Comparison of ENCODE assay signal across 25 cellular contexts in the genomic region with DNA sequence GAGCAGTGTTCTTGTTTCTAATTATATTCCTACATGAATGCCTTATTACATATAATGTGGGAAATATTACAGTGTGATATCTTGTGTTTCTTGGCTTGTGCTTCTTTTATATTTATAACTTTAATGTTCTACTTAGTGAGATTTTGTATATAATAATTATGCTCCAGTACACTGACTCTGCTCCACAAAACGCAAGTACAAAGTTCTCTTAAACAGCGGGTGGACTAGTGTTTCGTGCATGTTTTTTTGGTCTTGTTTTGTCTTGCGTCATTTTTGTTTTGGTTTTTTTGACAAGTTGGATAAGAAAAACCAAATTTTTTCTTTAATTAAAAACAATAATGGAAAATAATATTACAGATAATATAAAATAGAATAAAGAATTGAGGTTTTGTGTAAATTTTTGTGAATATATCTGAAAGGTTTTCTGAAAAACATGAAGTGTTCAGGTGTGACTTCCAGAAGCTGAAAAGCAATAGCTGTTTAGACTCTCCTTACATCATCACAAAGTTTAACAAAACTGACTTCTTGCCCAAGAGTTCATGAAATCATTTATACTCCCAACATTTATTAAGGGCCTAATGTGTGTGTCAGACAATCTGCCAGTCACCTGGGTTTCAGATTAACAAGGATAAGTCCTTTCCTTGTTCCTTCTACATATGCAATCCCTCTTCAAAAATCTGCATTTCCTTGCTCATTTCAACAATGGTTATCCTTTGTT.
"Had no signal": no experiment of that assay in that cellular context is flagged by ENCODE, and none has a peak within 500 bp of the region (broad histone marks: within the 10 kb centered on the region; RNA-seq: fewer than 3 reads in every experiment).

No MANE protein-coding gene starts in this region.

- H3K9me3 Mint-ChIP-seq: activated B cell treated with CpG ODN at 0.5 μM for 24 hours; activated naive CD4-positive, alpha-beta T cell treated with anti-CD3 and anti-CD28 coated beads, Interleukin-2, amount 50 U/mL, for 72 hours; stimulated activated naive B cell treated with anti-CD40 and anti-IgM and Interleukin-4, amounts not matched to agents 10 μg/mL and 1 μg/mL and 100 μg/mL, for 72 hours had no signal

- H3K27me3 Mint-ChIP-seq: activated B cell treated with CpG ODN at 0.5 μM for 24 hours; activated CD8-positive, alpha-beta memory T cell treated with anti-CD3 and anti-CD28 coated beads, Interleukin-2, amount 10 ng/mL, durations not matched to agents 7 days and 5 days; stimulated activated naive B cell treated with anti-CD40 and anti-IgM and Interleukin-4, amounts not matched to agents 10 μg/mL and 1 μg/mL and 100 μg/mL, for 72 hours had no signal

- FAIRE-seq: urothelium cell line had no signal

- H3K4me1 Mint-ChIP-seq: activated B cell treated with CpG ODN at 0.5 μM for 24 hours; activated CD8-positive, alpha-beta memory T cell treated with anti-CD3 and anti-CD28 coated beads, Interleukin-2, amount 10 ng/mL, durations not matched to agents 7 days and 5 days; immature natural killer cell; stimulated activated naive B cell treated with anti-CD40 and anti-IgM and Interleukin-4, amounts not matched to agents 10 μg/mL and 1 μg/mL and 100 μg/mL, for 72 hours had no signal

- ATAC-seq: activated CD8-positive, alpha-beta memory T cell treated with anti-CD3 and anti-CD28 coated beads, Interleukin-2, amount 10 ng/mL, durations not matched to agents 7 days and 5 days; activated CD8-positive, alpha-beta T cell treated with anti-CD3 and anti-CD28 coated beads, Interleukin-2, amount 10 ng/mL, durations not matched to agents 7 days and 5 days; activated naive CD4-positive, alpha-beta T cell treated with anti-CD3 and anti-CD28 coated beads, Interleukin-2, amount 50 U/mL, for 72 hours; gastrocnemius medialis; lower lobe of right lung; naive thymus-derived CD8-positive, alpha-beta T cell; sciatic nerve; stimulated activated naive B cell treated with anti-CD40 and anti-IgM and Interleukin-4, amounts not matched to agents 10 μg/mL and 1 μg/mL and 100 μg/mL, for 72 hours had no signal

- H3K27ac ChIP-seq: colonic mucosa, gastrocnemius medialis, lower lobe of right lung, skin epidermis, suprapubic skin, tibial nerve had no signal

- H3K4me3 ChIP-seq: colonic mucosa, gastrocnemius medialis, lower lobe of right lung, skin epidermis, suprapubic skin, tibial nerve had no signal

- H3K36me3 ChIP-seq: colonic mucosa, gastrocnemius medialis, lower lobe of right lung, suprapubic skin, tibial nerve had no signal

- H3K4me1 ChIP-seq: colonic mucosa, gastrocnemius medialis, lower lobe of right lung, suprapubic skin, tibial nerve had no signal

- H3K27ac Mint-ChIP-seq: activated B cell treated with CpG ODN at 0.5 μM for 24 hours; activated CD8-positive, alpha-beta memory T cell treated with anti-CD3 and anti-CD28 coated beads, Interleukin-2, amount 10 ng/mL, durations not matched to agents 7 days and 5 days; activated CD8-positive, alpha-beta T cell treated with anti-CD3 and anti-CD28 coated beads, Interleukin-2, amount 10 ng/mL, durations not matched to agents 7 days and 5 days; activated naive CD4-positive, alpha-beta T cell treated with anti-CD3 and anti-CD28 coated beads, Interleukin-2, amount 50 U/mL, for 72 hours; immature natural killer cell; stimulated activated naive B cell treated with anti-CD40 and anti-IgM and Interleukin-4, amounts not matched to agents 10 μg/mL and 1 μg/mL and 100 μg/mL, for 72 hours had no signal

- H3K27me3 ChIP-seq: gastrocnemius medialis, suprapubic skin, tibial nerve had no signal

- H3K4me3 Mint-ChIP-seq: activated B cell treated with CpG ODN at 0.5 μM for 24 hours; activated CD8-positive, alpha-beta memory T cell treated with anti-CD3 and anti-CD28 coated beads, Interleukin-2, amount 10 ng/mL, durations not matched to agents 7 days and 5 days; activated CD8-positive, alpha-beta T cell treated with anti-CD3 and anti-CD28 coated beads, Interleukin-2, amount 10 ng/mL, durations not matched to agents 7 days and 5 days; immature natural killer cell; naive thymus-derived CD8-positive, alpha-beta T cell; stimulated activated naive B cell treated with anti-CD40 and anti-IgM and Interleukin-4, amounts not matched to agents 10 μg/mL and 1 μg/mL and 100 μg/mL, for 72 hours had no signal

- DNase-seq: activated B cell treated with CpG ODN at 0.5 μM for 24 hours; activated CD8-positive, alpha-beta memory T cell treated with anti-CD3 and anti-CD28 coated beads, Interleukin-2, amount 10 ng/mL, durations not matched to agents 7 days and 5 days; activated CD8-positive, alpha-beta T cell treated with anti-CD3 and anti-CD28 coated beads, Interleukin-2, amount 10 ng/mL, durations not matched to agents 7 days and 5 days; activated naive CD4-positive, alpha-beta T cell; activated T-cell treated with anti-CD3 and anti-CD28 coated beads, Interleukin-2, amount 50 U/mL, for 48 hours; anterior cingulate cortex; colonic mucosa; effector CD8-positive, alpha-beta T cell; gastrocnemius medialis; hypothalamus; immature natural killer cell; lower lobe of right lung; mesenchymal stem cell; naive thymus-derived CD8-positive, alpha-beta T cell; posterior cingulate gyrus; stimulated activated CD4-positive, alpha-beta T cell treated with anti-CD3 and anti-CD28 coated beads, Interleukin-15, amount 100 ng/mL, for 24 hours; stimulated activated CD4-positive, alpha-beta T cell treated with anti-CD3 and anti-CD28 coated beads, Interleukin-2, amount 100 ng/mL, for 24 hours; stimulated activated naive B cell treated with anti-CD40 and anti-IgM and Interleukin-4, amounts not matched to agents 10 μg/mL and 1 μg/mL and 100 μg/mL, for 72 hours; T-helper 2 cell had no signal

- H3K9me3 ChIP-seq: colonic mucosa, gastrocnemius medialis, lower lobe of right lung, suprapubic skin, tibial nerve had no signal

- H3K36me3 Mint-ChIP-seq: activated CD8-positive, alpha-beta memory T cell treated with anti-CD3 and anti-CD28 coated beads, Interleukin-2, amount 10 ng/mL, durations not matched to agents 7 days and 5 days; activated naive CD4-positive, alpha-beta T cell treated with anti-CD3 and anti-CD28 coated beads, Interleukin-2, amount 50 U/mL, for 72 hours; immature natural killer cell; stimulated activated naive B cell treated with anti-CD40 and anti-IgM and Interleukin-4, amounts not matched to agents 10 μg/mL and 1 μg/mL and 100 μg/mL, for 72 hours had no signal
